In genomic region chr16:68298907-68299515, GRCh38 we compare ENCODE assay signal across 8 cellular contexts. TPM values are rescaled to one million over a fixed set of nuclear protein-coding genes. Genes with fewer than 3 reads are reported as not detected.
DNase-seq lines count a peak whose midpoint lies in the region; ATAC-seq lines count a peak whose summit lies in the region.

No MANE protein-coding gene starts in this region.

- CTCF ChIA-PET in activated CD8-positive, alpha-beta T cell treated with anti-CD3 and anti-CD28 coated beads, Interleukin-2, amount 10 ng/mL, durations not matched to agents 7 days and 5 days (lab: Charles Lee), result interaction anchor here (0.7 to 11.9 kb wide), 4 partner anchors 9 to 53 kb away, joined by 3 to 104 read pairs (median 5); partner anchors contain the start of gene SLC7A6

- H3K9me3 Mint-ChIP-seq in activated CD8-positive, alpha-beta T cell treated with anti-CD3 and anti-CD28 coated beads, Interleukin-2, amount 10 ng/mL, durations not matched to agents 7 days and 5 days (ENCODE audit: insufficient read depth), result no peaks in the 10 kb centered on the region
- H3K9me3 Mint-ChIP-seq in activated CD4-positive, alpha-beta T cell treated with anti-CD3 and anti-CD28 coated beads, Interleukin-2, amount 10 ng/mL, durations not matched to agents 24 days and 14 days, result no peaks in the 10 kb centered on the region

- peaks cover 59% of the 10 kb centered on the region for H3F3A ChIP-seq in GM23248 (ENCODE audit: insufficient read depth)

- H3K9me2 ChIP-seq in GM23248 (ENCODE audit: insufficient read depth), result no peaks in the 10 kb centered on the region

- H3K27me3 ChIP-seq in GM23248 (replicated peaks; ENCODE audit: insufficient read depth), result no peaks in the 10 kb centered on the region
- no peaks in the 10 kb centered on the region for H3K27me3 ChIP-seq in skeletal muscle tissue (ENCODE audit: control insufficient read depth in 3 of 3, insufficient read depth in 3 of 3, low read length in 3 of 3)

- H3K4me1 Mint-ChIP-seq in activated CD8-positive, alpha-beta T cell treated with anti-CD3 and anti-CD28 coated beads, Interleukin-2, amount 10 ng/mL, durations not matched to agents 7 days and 5 days (ENCODE audit: low read depth), result peaks cover 7% of the 10 kb centered on the region
- peaks cover 16% of the 10 kb centered on the region for H3K4me1 Mint-ChIP-seq in activated CD4-positive, alpha-beta T cell treated with anti-CD3 and anti-CD28 coated beads, Interleukin-2, amount 10 ng/mL, durations not matched to agents 24 days and 14 days

- intact Hi-C loops in activated CD4-positive, alpha-beta T cell treated with anti-CD3 and anti-CD28 coated beads, Interleukin-2, amount 10 ng/mL, durations not matched to agents 24 days and 14 days (cut with micrococcal nuclease), result no loop called here

- no peak overlapping the region for H3K4me3 ChIP-seq in GM23248
- H3K4me3 ChIP-seq in skeletal muscle tissue (ENCODE audit: low read length in 3 of 3), result no peak overlapping the region

- in situ Hi-C loops in GM23248 (cut with MboI), result no loop called here

- H3K4me1 ChIP-seq in GM23248 (ENCODE audit: insufficient read depth) (peaks cover 35% of the 10 kb centered on the region), skeletal muscle tissue (ENCODE audit: control insufficient read depth in 3 of 3, insufficient read depth in 3 of 3, low read length in 3 of 3) (peaks cover 18 to 31% (median 27%) of the 10 kb centered on the region in 3 donors)

- ATAC-seq in activated CD8-positive, alpha-beta T cell treated with anti-CD3 and anti-CD28 coated beads, Interleukin-2, amount 10 ng/mL, durations not matched to agents 7 days and 5 days, result no peak
- ATAC-seq in HG02981 (IDR thresholded peaks at IDR 0.05; ENCODE audit: unreplicated experiment) (no peak), HG02884 (IDR thresholded peaks at IDR 0.05; ENCODE audit: unreplicated experiment) (no peak), HG02885 (IDR thresholded peaks at IDR 0.05; ENCODE audit: poor library complexity, unreplicated experiment) (no peak)

- H3K27ac ChIP-seq in GM23248 (peak overlapping the region; percentile 68), skeletal muscle tissue (ENCODE audit: low read depth, low read length) (peak overlapping the region; percentile 37)

- no peak overlapping the region for H2AFZ ChIP-seq in GM23248

- H3K36me3 ChIP-seq in GM23248 (ENCODE audit: low read depth) (peaks cover 67% of the 10 kb centered on the region), skeletal muscle tissue (ENCODE audit: control insufficient read depth in 3 of 3, insufficient read depth in 3 of 3, low read length in 3 of 3) (peaks cover 49 to 84% (median 78%) of the 10 kb centered on the region in 3 donors)

- H3K9me3 ChIP-seq in GM23248 (ENCODE audit: low read depth), result no peaks in the 10 kb centered on the region
- H3K9me3 ChIP-seq in skeletal muscle tissue (ENCODE audit: control insufficient read depth in 3 of 3, low read length in 3 of 3), result no peaks in the 10 kb centered on the region

- 9 to 10% methylated on average over 5 of the region's 5 CpGs for WGBS in GM23248 (ENCODE audit: low coverage in 1 of 2, low lambda C conversion rate in 2 of 2, missing lambda C conversion rate in 2 of 2), 2 experiments

- H3K36me3 Mint-ChIP-seq in activated CD8-positive, alpha-beta T cell treated with anti-CD3 and anti-CD28 coated beads, Interleukin-2, amount 10 ng/mL, durations not matched to agents 7 days and 5 days (ENCODE audit: low read depth), result peaks cover 90% of the 10 kb centered on the region
- peaks cover 77% of the 10 kb centered on the region for H3K36me3 Mint-ChIP-seq in activated CD4-positive, alpha-beta T cell treated with anti-CD3 and anti-CD28 coated beads, Interleukin-2, amount 10 ng/mL, durations not matched to agents 24 days and 14 days (ENCODE audit: low read depth)

- no peak overlapping the region for H3K4me3 Mint-ChIP-seq in activated CD8-positive, alpha-beta T cell treated with anti-CD3 and anti-CD28 coated beads, Interleukin-2, amount 10 ng/mL, durations not matched to agents 7 days and 5 days
- no peak overlapping the region for H3K4me3 Mint-ChIP-seq in activated CD4-positive, alpha-beta T cell treated with anti-CD3 and anti-CD28 coated beads, Interleukin-2, amount 10 ng/mL, durations not matched to agents 24 days and 14 days

- peaks cover 57% of the 10 kb centered on the region for H3K79me2 ChIP-seq in GM23248 (ENCODE audit: insufficient read depth)

- H3K27ac Mint-ChIP-seq in activated CD8-positive, alpha-beta T cell treated with anti-CD3 and anti-CD28 coated beads, Interleukin-2, amount 10 ng/mL, durations not matched to agents 7 days and 5 days, result peak overlapping the region; percentile 45
- no peak overlapping the region for H3K27ac Mint-ChIP-seq in activated CD4-positive, alpha-beta T cell treated with anti-CD3 and anti-CD28 coated beads, Interleukin-2, amount 10 ng/mL, durations not matched to agents 24 days and 14 days

- DNase-seq in GM23248, result peak; percentile 84
- no peak for DNase-seq in activated CD8-positive, alpha-beta T cell treated with anti-CD3 and anti-CD28 coated beads, Interleukin-2, amount 10 ng/mL, durations not matched to agents 7 days and 5 days
- peak; percentile 54 for DNase-seq in foreskin melanocyte
- no peak for DNase-seq in activated CD4-positive, alpha-beta T cell treated with anti-CD3 and anti-CD28 coated beads, Interleukin-2, amount 10 ng/mL, durations not matched to agents 24 days and 14 days

- peak overlapping the region; percentile 12 for H3K4me2 ChIP-seq in GM23248 (ENCODE audit: unreplicated experiment)

- no peaks in the 10 kb centered on the region for H4K20me1 ChIP-seq in GM23248 (ENCODE audit: insufficient read depth)

- H3K9ac ChIP-seq in GM23248, result peak overlapping the region; percentile 27; the same call in 1 of the 2 replicates
- H3K9ac ChIP-seq in skeletal muscle tissue (ENCODE audit: low read depth in 1 of 3, low read length in 3 of 3), result peak overlapping the region in 2 of 3 donors; percentile 68 to 73

- no peaks in the 10 kb centered on the region for H3K27me3 Mint-ChIP-seq in activated CD8-positive, alpha-beta T cell treated with anti-CD3 and anti-CD28 coated beads, Interleukin-2, amount 10 ng/mL, durations not matched to agents 7 days and 5 days (ENCODE audit: low read depth)
- no peaks in the 10 kb centered on the region for H3K27me3 Mint-ChIP-seq in activated CD4-positive, alpha-beta T cell treated with anti-CD3 and anti-CD28 coated beads, Interleukin-2, amount 10 ng/mL, durations not matched to agents 24 days and 14 days

- POLR2A ChIA-PET in activated CD8-positive, alpha-beta T cell treated with anti-CD3 and anti-CD28 coated beads, Interleukin-2, amount 10 ng/mL, durations not matched to agents 7 days and 5 days (lab: Charles Lee), result interaction anchor here (0.6 to 2.3 kb wide), 6 partner anchors 10 to 407 kb away, joined by 3 to 9 read pairs (median 3); partner anchors contain the start of genes PRMT7 and SLC7A6OS

RNA-seq across cellular contexts. Expression of gene SLC7A6OS, which starts 11.7 kb away (rescaled TPM):
- total RNA-seq in GM23248 (2014; rRNA removed; shearing (Covaris generic)), result 8.5 and 11.9 TPM in 2 replicates
- polyA plus RNA-seq in GM23248 (2016; fragmentation: Nextera tagmentation; extraction: Ambion mirVana), result 13.4 and 15.8 TPM in 2 replicates
- 10 to 100 TPM; 26.3 to 30.7 TPM for total RNA-seq in activated CD8-positive, alpha-beta T cell treated with anti-CD3 and anti-CD28 coated beads, Interleukin-2, amount 10 ng/mL, durations not matched to agents 7 days and 5 days
- total RNA-seq in skeletal muscle tissue, result 11.0 TPM
- total RNA-seq in activated CD4-positive, alpha-beta T cell treated with anti-CD3 and anti-CD28 coated beads, Interleukin-2, amount 10 ng/mL, durations not matched to agents 24 days and 14 days, result 22.3 and 27.1 TPM in 2 replicates

RNA-seq across cellular contexts. Expression of gene PRMT7, which starts 11.8 kb away (rescaled TPM):
- total RNA-seq in GM23248 (2014; rRNA removed; shearing (Covaris generic)), result 49.6 and 68.0 TPM in 2 replicates
- polyA plus RNA-seq in GM23248 (2016; fragmentation: Nextera tagmentation; extraction: Ambion mirVana), result 24.1 and 27.2 TPM in 2 replicates
- total RNA-seq in activated CD8-positive, alpha-beta T cell treated with anti-CD3 and anti-CD28 coated beads, Interleukin-2, amount 10 ng/mL, durations not matched to agents 7 days and 5 days, result 10 to 100 TPM; 70.4 to 73.2 TPM
- total RNA-seq in skeletal muscle tissue, result 49.1 TPM
- total RNA-seq in activated CD4-positive, alpha-beta T cell treated with anti-CD3 and anti-CD28 coated beads, Interleukin-2, amount 10 ng/mL, durations not matched to agents 24 days and 14 days, result 69.7 and 72.2 TPM in 2 replicates

RNA-seq across cellular contexts. Expression of gene SLC7A6, which starts 34.7 kb away (rescaled TPM):
- total RNA-seq in GM23248 (2014; rRNA removed; shearing (Covaris generic)), result 20.9 and 53.7 TPM in 2 replicates
- polyA plus RNA-seq in GM23248 (2016; fragmentation: Nextera tagmentation; extraction: Ambion mirVana), result 15.8 and 17.3 TPM in 2 replicates
- total RNA-seq in activated CD8-positive, alpha-beta T cell treated with anti-CD3 and anti-CD28 coated beads, Interleukin-2, amount 10 ng/mL, durations not matched to agents 7 days and 5 days, result 10 to 100 TPM; 84.1 to 85.0 TPM
- total RNA-seq in skeletal muscle tissue, result 9.4 TPM
- 103 and 106 TPM in 2 replicates for total RNA-seq in activated CD4-positive, alpha-beta T cell treated with anti-CD3 and anti-CD28 coated beads, Interleukin-2, amount 10 ng/mL, durations not matched to agents 24 days and 14 days

RNA-seq across cellular contexts. Expression of gene PLA2G15, which starts 53.8 kb away (rescaled TPM):
- total RNA-seq in GM23248 (2014; rRNA removed; shearing (Covaris generic)), result 36.2 and 47.6 TPM in 2 replicates
- 24.8 and 26.0 TPM in 2 replicates for polyA plus RNA-seq in GM23248 (2016; fragmentation: Nextera tagmentation; extraction: Ambion mirVana)
- 1 to 10 TPM; 8.6 to 9.4 TPM for total RNA-seq in activated CD8-positive, alpha-beta T cell treated with anti-CD3 and anti-CD28 coated beads, Interleukin-2, amount 10 ng/mL, durations not matched to agents 7 days and 5 days
- total RNA-seq in skeletal muscle tissue, result 23.0 TPM
- 7.2 and 8.4 TPM in 2 replicates for total RNA-seq in activated CD4-positive, alpha-beta T cell treated with anti-CD3 and anti-CD28 coated beads, Interleukin-2, amount 10 ng/mL, durations not matched to agents 24 days and 14 days

Comparison
In these comparisons a context has a peak if more than half of its experiments do, and no peak if none do; other contexts are left out.
1. DNase-seq: peak in GM23248 (single experiment) and foreskin melanocyte (single experiment); none in activated CD8-positive, alpha-beta T cell treated with anti-CD3 and anti-CD28 coated beads, Interleukin-2, amount 10 ng/mL, durations not matched to agents 7 days and 5 days (single experiment) and activated CD4-positive, alpha-beta T cell treated with anti-CD3 and anti-CD28 coated beads, Interleukin-2, amount 10 ng/mL, durations not matched to agents 24 days and 14 days (single experiment).